ENCODE assay signal across 28 cellular contexts in genomic region chr22:35743466-35743865, GRCh38. TPM values are rescaled to one million over a fixed set of nuclear protein-coding genes. Genes with fewer than 3 reads are reported as not detected.
DNase-seq lines count a peak whose midpoint lies in the region; ATAC-seq and TF ChIP-seq lines count a peak whose summit lies in the region.
"Had no signal": no experiment of that assay in that cellular context is flagged by ENCODE, and none has a peak within 500 bp of the region (broad histone marks: within the 10 kb centered on the region; RNA-seq: fewer than 3 reads in every experiment).

No MANE protein-coding gene starts in this region.

- intact Hi-C loops in heart right ventricle (cut with DNase I) (loop anchor here in 4 of 10 donors (5.0 to 10.0 kb wide), 5 partner anchors 91 to 381 kb away; no protein-coding TSS in a partner anchor), Right ventricle myocardium superior (cut with DNase I) (loop anchor here (10.0 kb wide), 1 partner anchor 99 kb away; the partner anchor contains the start of gene APOL6)

- H3K36me3 ChIP-seq in heart right ventricle (peaks cover 0 to 71% (median 14%) of the 10 kb centered on the region in 9 donors), SU-DHL-6 (ENCODE audit: low read length) (peaks cover 5% of the 10 kb centered on the region), subcutaneous abdominal adipose tissue (ENCODE audit: control insufficient read depth in 5 of 5, insufficient read depth in 5 of 5, low read length in 5 of 5) (peaks cover 6 to 22% (median 14%) of the 10 kb centered on the region in 5 donors)
- H3K36me3 ChIP-seq: pancreas had no signal

- H3K9ac ChIP-seq in SU-DHL-6 (ENCODE audit: low read length) (peak overlapping the region; percentile 74; the same call in 1 of the 2 replicates), subcutaneous abdominal adipose tissue (ENCODE audit: low read length in 5 of 5) (peak overlapping the region in 1 of 5 donors; percentile 43)

- H4K20me1 ChIP-seq in SU-DHL-6 (ENCODE audit: low read depth, low read length): no peaks in the 10 kb centered on the region

- H3F3A ChIP-seq in SU-DHL-6 (ENCODE audit: insufficient read depth): peaks cover 70% of the 10 kb centered on the region

- no peak overlapping the region for H2AFZ ChIP-seq in SU-DHL-6 (ENCODE audit: low read depth, low read length, severe bottlenecking)

- H3K27ac ChIP-seq in heart right ventricle (peak overlapping the region in 7 of 10 donors; percentile 40 to 72 (median 54)), SU-DHL-6 (ENCODE audit: low read depth, low read length) (peak overlapping the region; percentile 99), subcutaneous abdominal adipose tissue (ENCODE audit: low read depth, low read length) (peak overlapping the region; percentile 78)
- H3K27ac ChIP-seq: A549, pancreas, VCaP had no signal

- H3K27me3 ChIP-seq in heart right ventricle: no peaks in the 10 kb centered on the region
- no peaks in the 10 kb centered on the region for H3K27me3 ChIP-seq in SU-DHL-6 (ENCODE audit: low read length)
- no peaks in the 10 kb centered on the region for H3K27me3 ChIP-seq in subcutaneous abdominal adipose tissue (ENCODE audit: control insufficient read depth in 5 of 5, insufficient read depth in 4 of 5, low read length in 5 of 5)
- H3K27me3 ChIP-seq: pancreas, vagina had no signal

- no peak for TF ChIP-seq CTCF in heart right ventricle (IDR thresholded peaks at IDR 0.05)
- TF ChIP-seq CTCF in SU-DHL-6 (IDR thresholded peaks at IDR 0.05; ENCODE audit: insufficient read depth, low read length, poor library complexity, severe bottlenecking): no peak
- TF ChIP-seq CTCF in foreskin fibroblast (IDR thresholded peaks at IDR 0.05; ENCODE audit: low read depth, low read length): no peak

- WGBS in heart right ventricle, 2 donors: 63 to 66% methylated on average over 5 of the region's 5 CpGs

- ATAC-seq in heart right ventricle (no peak), Right ventricle myocardium superior (ENCODE audit: poor library complexity) (no peak)
- ATAC-seq: naive thymus-derived CD8-positive, alpha-beta T cell had no signal

- no peak overlapping the region for H3K4me3 ChIP-seq in heart right ventricle
- no peak overlapping the region for H3K4me3 ChIP-seq in SU-DHL-6 (ENCODE audit: insufficient read depth, low read length, poor library complexity, severe bottlenecking)
- no peak overlapping the region for H3K4me3 ChIP-seq in foreskin fibroblast (ENCODE audit: low read depth in 1 of 2, low read length in 2 of 2)
- no peak overlapping the region for H3K4me3 ChIP-seq in subcutaneous abdominal adipose tissue (ENCODE audit: low read depth in 1 of 5, low read length in 5 of 5)
- H3K4me3 ChIP-seq: A549, pancreas, vagina had no signal

- DNase-seq in heart right ventricle: no peak
- no peak for DNase-seq in Right ventricle myocardium superior
- peak; percentile 18 to 58 for DNase-seq in foreskin fibroblast
- DNase-seq in ACHN: no peak
- no peak for DNase-seq in H4 (ENCODE audit: low spot score)
- no peak for DNase-seq in COLO829 (ENCODE audit: low spot score)
- DNase-seq: activated gamma-delta T cell treated with Interleukin-2 at 50 U/mL for 16 hours; cerebellar nuclear complex; DMS 273 treated with DMSO at 0.1 percent for 48 hours; effector CD8-positive, alpha-beta T cell; hippocampal formation; Karpas-422; naive thymus-derived CD8-positive, alpha-beta T cell; NCI-H1048; NCI-H2081; NCI-H446 treated with DMSO at 0.1 percent for 48 hours; pancreas; small intestine; stimulated activated CD4-positive, alpha-beta T cell treated with anti-CD3 and anti-CD28 coated beads, Interleukin-4, amount 100 ng/mL, for 24 hours had no signal

- peaks cover 19% of the 10 kb centered on the region for H3K79me2 ChIP-seq in SU-DHL-6 (ENCODE audit: insufficient read depth, low read length)

- peak overlapping the region; percentile 96 for H3K4me2 ChIP-seq in SU-DHL-6 (ENCODE audit: low read depth, low read length, poor library complexity, severe bottlenecking)
- H3K4me2 ChIP-seq: A549 had no signal

- no peaks in the 10 kb centered on the region for H3K9me3 ChIP-seq in heart right ventricle
- no peaks in the 10 kb centered on the region for H3K9me3 ChIP-seq in SU-DHL-6 (ENCODE audit: insufficient read depth, low read length)
- no peaks in the 10 kb centered on the region for H3K9me3 ChIP-seq in subcutaneous abdominal adipose tissue (ENCODE audit: control insufficient read depth in 5 of 5, low read length in 5 of 5)
- H3K9me3 ChIP-seq: A549, pancreas, vagina had no signal

- H3K4me1 ChIP-seq in heart right ventricle (peaks cover 0 to 85% (median 52%) of the 10 kb centered on the region in 9 donors), subcutaneous abdominal adipose tissue (ENCODE audit: control insufficient read depth in 5 of 5, insufficient read depth in 5 of 5, low read length in 5 of 5) (peaks cover 2 to 67% (median 57%) of the 10 kb centered on the region in 5 donors)
- H3K4me1 ChIP-seq: pancreas, vagina had no signal

- no peaks in the 10 kb centered on the region for H3K9me2 ChIP-seq in SU-DHL-6 (replicated peaks; ENCODE audit: insufficient read depth, low read length)

- in situ Hi-C loops in ACHN (cut with HindIII; ENCODE audit: low pct_ligation_motif_present, low pct_unique_long_range_greater_than_20kb, low sequenced_read_pairs): no loop called here

RNA-seq across cellular contexts. Expression of gene APOL5, which starts 25.8 kb away (rescaled TPM):
- total RNA-seq in heart right ventricle (not detected), Right ventricle myocardium superior (not detected)
- under 1 TPM in 1 of 2 donors, not detected in 1; 0.06 TPM for polyA plus RNA-seq in heart right ventricle
- not detected in 2 replicates for total RNA-seq in H4 (2014; rRNA removed; shearing (Covaris generic))
- total RNA-seq: HT-29; mammary epithelial cell; naive thymus-derived CD8-positive, alpha-beta T cell; pancreas; T-helper 1 cell treated with Interleukin-12 subunit alpha and Interleukin-12 subunit beta and Interleukin-4 antibody, amounts not matched to agents 30 ng/mL and 1 ng/mL, for 36 hours; vagina had no signal
- polyA plus RNA-seq: A549; keratinocyte; mammary epithelial cell; naive thymus-derived CD8-positive, alpha-beta T cell; small intestine had no signal

Comparison
In these comparisons a context has a peak if more than half of its experiments do, and no peak if none do; other contexts are left out.
1. DNase-seq: peak in foreskin fibroblast (2 of 2); none in heart right ventricle (0 of 2), Right ventricle myocardium superior (single experiment), ACHN (single experiment), H4 (single experiment) and COLO829 (single experiment).
2. Peak in every context shown above with its lines, with median percentiles within 50 percentile points of each other: H3K27ac ChIP-seq.